Comparison of ENCODE assay signal across 8 cellular contexts in the genomic region with DNA sequence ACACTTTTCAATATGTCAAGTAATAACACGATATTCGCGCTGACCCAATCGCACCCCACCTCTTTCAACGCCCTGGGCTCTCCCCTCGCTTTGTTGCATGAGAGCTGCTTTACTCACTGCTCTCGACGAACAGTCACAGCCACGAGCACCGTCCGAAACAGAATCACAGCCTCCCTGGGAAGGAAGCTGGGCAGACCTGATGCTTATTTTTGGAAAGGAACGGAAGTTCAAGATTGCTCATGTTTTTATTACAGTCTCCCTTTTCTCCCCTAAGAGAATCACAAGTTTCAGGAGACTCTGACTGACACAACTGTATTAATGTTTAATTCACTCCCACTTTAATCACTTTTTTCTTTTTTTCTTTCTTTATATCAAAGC.
A peak's percentile ranks its signal among the peaks of the same experiment; 100 is the strongest.
DNase-seq lines count a peak whose midpoint lies in the region; ATAC-seq, FAIRE-seq and TF ChIP-seq lines count a peak whose summit lies in the region.

No MANE protein-coding gene starts in this region.

- no peak overlapping the region for H2AFZ ChIP-seq in OCI-LY3 (ENCODE audit: low read depth, low read length)

- peak overlapping the region; percentile 7; the same call in 1 of the 2 replicates for H3K4me2 ChIP-seq in OCI-LY3 (ENCODE audit: low read length)

- H3K9me3 ChIP-seq in OCI-LY3 (ENCODE audit: insufficient read depth, low read length) = no peaks in the 10 kb centered on the region
- no peaks in the 10 kb centered on the region for H3K9me3 ChIP-seq in SJCRH30 (replicated peaks)

- H3K36me3 Mint-ChIP-seq in HFFc6 (ENCODE audit: low read depth) = peaks cover 34% of the 10 kb centered on the region
- H3K36me3 Mint-ChIP-seq in effector memory CD8-positive, alpha-beta T cell (ENCODE audit: insufficient read depth) = peaks cover 78% of the 10 kb centered on the region

- H3K36me3 ChIP-seq in OCI-LY3 (replicated peaks; ENCODE audit: low read depth, low read length) (peaks cover 3% of the 10 kb centered on the region), SJCRH30 (peaks cover 35% of the 10 kb centered on the region)

- peak; percentile 27 for ATAC-seq in effector memory CD8-positive, alpha-beta T cell (replicated peaks)

- no peaks in the 10 kb centered on the region for H3K9me3 Mint-ChIP-seq in HFFc6
- H3K9me3 Mint-ChIP-seq in effector memory CD8-positive, alpha-beta T cell = no peaks in the 10 kb centered on the region

- peaks cover 4% of the 10 kb centered on the region for H3K27me3 Mint-ChIP-seq in HFFc6 (ENCODE audit: insufficient read depth)
- no peaks in the 10 kb centered on the region for H3K27me3 Mint-ChIP-seq in effector memory CD8-positive, alpha-beta T cell

- H3K4me1 ChIP-seq in OCI-LY3 (ENCODE audit: low read length) (peaks cover 7% of the 10 kb centered on the region; the same call in 1 of the 2 replicates), SJCRH30 (peaks cover 12% of the 10 kb centered on the region)

- H3K27ac Mint-ChIP-seq in HFFc6 = peak overlapping the region; percentile 77
- H3K27ac Mint-ChIP-seq in effector memory CD8-positive, alpha-beta T cell = peak overlapping the region; percentile 60 to 77

- H3K4me3 Mint-ChIP-seq in HFFc6 = peak overlapping the region; percentile 63
- peak overlapping the region; percentile 68 for H3K4me3 Mint-ChIP-seq in effector memory CD8-positive, alpha-beta T cell

- peak; percentile 82 for FAIRE-seq in GM18507 (lab: Jason Lieb, UNC)

- H3K9ac ChIP-seq in OCI-LY3 (ENCODE audit: low read length) = no peak overlapping the region

- peaks cover 80% of the 10 kb centered on the region for H3K4me1 Mint-ChIP-seq in HFFc6 (ENCODE audit: low read depth)
- peaks cover 64 to 76% of the 10 kb centered on the region in 2 donors for H3K4me1 Mint-ChIP-seq in effector memory CD8-positive, alpha-beta T cell (ENCODE audit: low read depth in 2 of 2)

- DNase-seq in GM18507 (ENCODE audit: extremely low spot score, insufficient read length, low read depth) (peak; percentile 39), HFFc6 (peak; percentile 30), NCI-H345 treated with DMSO at 0.1 percent for 48 hours (lab: John Stamatoyannopoulos, UW; ENCODE audit: unreplicated experiment) (no peak), SJCRH30 (no peak), foreskin fibroblast (no peak)
- DNase-seq in effector memory CD8-positive, alpha-beta T cell = no peak
- peak in 2 of 3 experiments; percentile 20 to 50 for DNase-seq in stimulated activated CD4-positive, alpha-beta T cell treated with anti-CD3 and anti-CD28 coated beads, TNF-alpha, amount 100 ng/mL, for 24 hours (ENCODE audit: low read depth in 3 of 3)

- TF ChIP-seq CTCF in HFFc6 (IDR thresholded peaks at IDR 0.05) (no peak), OCI-LY3 (IDR thresholded peaks at IDR 0.05; ENCODE audit: low read depth, low read length) (no peak), foreskin fibroblast (IDR thresholded peaks at IDR 0.05; ENCODE audit: low read depth, low read length) (no peak)

- H3K27me3 ChIP-seq in OCI-LY3 (ENCODE audit: low read depth, low read length) (no peaks in the 10 kb centered on the region), SJCRH30 (no peaks in the 10 kb centered on the region)

- peaks cover 99% of the 10 kb centered on the region for H3K79me2 ChIP-seq in OCI-LY3 (ENCODE audit: low read length)

- H4K20me1 ChIP-seq in OCI-LY3 (ENCODE audit: insufficient read depth, low read length) = peaks cover 97% of the 10 kb centered on the region

- H3K4me3 ChIP-seq in OCI-LY3 (ENCODE audit: low read length) (no peak overlapping the region), SJCRH30 (no peak overlapping the region), foreskin fibroblast (ENCODE audit: low read depth in 1 of 2, low read length in 2 of 2) (no peak overlapping the region)

- H3K27ac ChIP-seq in OCI-LY3 (ENCODE audit: low read length) = no peak overlapping the region
- H3K27ac ChIP-seq in SJCRH30 = no peak overlapping the region

Comparison
In these comparisons a context has a peak if more than half of its experiments do, and no peak if none do; other contexts are left out.
1. DNase-seq: peak in GM18507 (single experiment), HFFc6 (single experiment) and stimulated activated CD4-positive, alpha-beta T cell treated with anti-CD3 and anti-CD28 coated beads, TNF-alpha, amount 100 ng/mL, for 24 hours (2 of 3); none in effector memory CD8-positive, alpha-beta T cell (0 of 3), NCI-H345 treated with DMSO at 0.1 percent for 48 hours (single experiment), SJCRH30 (0 of 2) and foreskin fibroblast (0 of 2).